Comparison of ENCODE assay signal across 34 cellular contexts in the genomic region with DNA sequence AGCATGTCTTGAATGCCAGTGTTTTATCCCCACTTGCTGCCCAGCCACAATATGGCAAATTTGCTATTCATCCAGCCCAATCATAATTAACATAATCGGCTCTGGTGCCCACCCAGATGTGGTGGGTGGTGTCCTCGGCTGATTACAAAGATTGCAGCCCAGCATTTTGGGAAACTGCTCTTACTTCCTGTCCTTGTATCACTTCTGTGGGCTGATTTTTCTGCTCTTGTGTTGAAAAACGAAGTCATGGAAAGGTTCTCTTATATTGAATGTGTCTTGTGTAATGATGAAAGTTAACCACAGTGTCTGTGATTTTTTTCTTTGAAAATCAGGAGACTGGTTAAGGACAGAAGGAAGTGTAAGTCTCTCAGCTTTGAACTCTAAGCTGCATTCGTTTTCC.
"Had no signal": no experiment of that assay in that cellular context is flagged by ENCODE, and none has a peak within 500 bp of the region (broad histone marks: within the 10 kb centered on the region; RNA-seq: fewer than 3 reads in every experiment).

No MANE protein-coding gene starts in this region.

- H3K27me3 ChIP-seq: ascending aorta, breast epithelium, cardiac muscle cell, dorsolateral prefrontal cortex had no signal

- H3K27me3 Mint-ChIP-seq: activated CD8-positive, alpha-beta memory T cell treated with anti-CD3 and anti-CD28 coated beads, Interleukin-2, amount 10 ng/mL, durations not matched to agents 7 days and 5 days had no signal

- H3K4me1 Mint-ChIP-seq: activated B cell treated with CpG ODN at 0.5 μM for 24 hours; activated CD8-positive, alpha-beta memory T cell treated with anti-CD3 and anti-CD28 coated beads, Interleukin-2, amount 10 ng/mL, durations not matched to agents 7 days and 5 days; activated naive CD4-positive, alpha-beta T cell treated with anti-CD3 and anti-CD28 coated beads, Interleukin-2, amount 50 U/mL, for 24 hours; activated naive CD8-positive, alpha-beta T cell treated with anti-CD3 and anti-CD28 coated beads for 36 hours; activated naive CD8-positive, alpha-beta T cell treated with anti-CD3 and anti-CD28 coated beads, Interleukin-2, amount 50 U/mL, for 24 hours; endodermal cell had no signal

- H3K9me3 Mint-ChIP-seq: activated CD4-positive, alpha-beta memory T cell treated with anti-CD3 and anti-CD28 coated beads for 36 hours; activated naive CD4-positive, alpha-beta T cell treated with anti-CD3 and anti-CD28 coated beads for 36 hours; activated naive CD4-positive, alpha-beta T cell treated with anti-CD3 and anti-CD28 coated beads, Interleukin-2, amount 50 U/mL, for 24 hours; activated naive CD8-positive, alpha-beta T cell treated with anti-CD3 and anti-CD28 coated beads for 36 hours; activated T-helper 1 cell treated with anti-CD3 and anti-CD28 coated beads, Interleukin-12 subunit alpha, Interleukin-12 subunit beta, Interleukin-2, Interleukin-4 antibody, amounts not matched to agents 30 ng/mL and 10 ng/mL and 1 ng/mL, durations not matched to agents 14 hours and 24 hours and 36 hours; activated T-helper 2 cell treated with anti-CD3 and anti-CD28 coated beads, Interferon-gamma antibody, Interleukin-2, Interleukin-4, amounts not matched to agents 10 μg/mL and 5 μg/mL and 100 μg/mL, durations not matched to agents 14 hours and 24 hours and 36 hours; endodermal cell; T-helper 2 cell treated with Interferon-gamma antibody and Interleukin-4, amounts not matched to agents 5 μg/mL and 100 μg/mL, for 36 hours had no signal

- H3K27ac Mint-ChIP-seq: activated B cell treated with CpG ODN at 0.5 μM for 24 hours; activated CD4-positive, alpha-beta memory T cell treated with anti-CD3 and anti-CD28 coated beads for 36 hours; activated CD8-positive, alpha-beta memory T cell treated with anti-CD3 and anti-CD28 coated beads, Interleukin-2, amount 10 ng/mL, durations not matched to agents 7 days and 5 days; activated CD8-positive, alpha-beta T cell treated with anti-CD3 and anti-CD28 coated beads, Interleukin-2, amount 10 ng/mL, durations not matched to agents 7 days and 5 days; activated naive CD4-positive, alpha-beta T cell treated with anti-CD3 and anti-CD28 coated beads for 36 hours; activated naive CD4-positive, alpha-beta T cell treated with anti-CD3 and anti-CD28 coated beads, Interleukin-2, amount 50 U/mL, for 24 hours; activated naive CD8-positive, alpha-beta T cell treated with anti-CD3 and anti-CD28 coated beads for 36 hours; activated naive CD8-positive, alpha-beta T cell treated with anti-CD3 and anti-CD28 coated beads, Interleukin-2, amount 50 U/mL, for 24 hours; activated T-helper 1 cell treated with anti-CD3 and anti-CD28 coated beads, Interleukin-12 subunit alpha, Interleukin-12 subunit beta, Interleukin-2, Interleukin-4 antibody, amounts not matched to agents 30 ng/mL and 10 ng/mL and 1 ng/mL, durations not matched to agents 14 hours and 24 hours and 36 hours; activated T-helper 2 cell treated with anti-CD3 and anti-CD28 coated beads, Interferon-gamma antibody, Interleukin-2, Interleukin-4, amounts not matched to agents 10 μg/mL and 5 μg/mL and 100 μg/mL, durations not matched to agents 14 hours and 24 hours and 36 hours; brain; dendritic cell treated with granulocyte-macrophage colony-stimulating factor and Interleukin-4, amounts not matched to agents 40 ng/mL and 50 ng/mL, for 4 days; endodermal cell; T-helper 2 cell treated with Interferon-gamma antibody and Interleukin-4, amounts not matched to agents 5 μg/mL and 100 μg/mL, for 36 hours had no signal

- H3K36me3 ChIP-seq: ascending aorta, breast epithelium, cardiac muscle cell, WERI-Rb-1 had no signal

- H3K27ac ChIP-seq: ascending aorta, breast epithelium, cardiac muscle cell, coronary artery, dorsolateral prefrontal cortex, WERI-Rb-1 had no signal

- H3K36me3 Mint-ChIP-seq: activated CD4-positive, alpha-beta memory T cell treated with anti-CD3 and anti-CD28 coated beads for 36 hours; activated CD8-positive, alpha-beta memory T cell treated with anti-CD3 and anti-CD28 coated beads, Interleukin-2, amount 10 ng/mL, durations not matched to agents 7 days and 5 days; activated naive CD4-positive, alpha-beta T cell treated with anti-CD3 and anti-CD28 coated beads, Interleukin-2, amount 50 U/mL, for 24 hours; activated naive CD8-positive, alpha-beta T cell treated with anti-CD3 and anti-CD28 coated beads for 36 hours; brain had no signal

- DNase-seq: activated B cell treated with CpG ODN at 0.5 μM for 24 hours; activated CD4-positive, alpha-beta memory T cell treated with anti-CD3 and anti-CD28 coated beads for 36 hours; activated CD4-positive, alpha-beta T cell treated with anti-CD3 and anti-CD28 coated beads for 48 hours; activated CD8-positive, alpha-beta memory T cell treated with anti-CD3 and anti-CD28 coated beads, Interleukin-2, amount 10 ng/mL, durations not matched to agents 7 days and 5 days; activated CD8-positive, alpha-beta memory T cell treated with anti-CD3 and anti-CD28 coated beads, Interleukin-2, amount 50 U/mL, for 4 hours; activated CD8-positive, alpha-beta T cell treated with anti-CD3 and anti-CD28 coated beads, Interleukin-2, amount 10 ng/mL, durations not matched to agents 7 days and 5 days; activated effector memory CD4-positive, alpha-beta T cell treated with anti-CD3 and anti-CD28 coated beads, Interleukin-2, amount 50 U/mL, for 16 hours; activated naive CD4-positive, alpha-beta T cell treated with anti-CD3 and anti-CD28 coated beads for 36 hours; activated naive CD8-positive, alpha-beta T cell treated with anti-CD3 and anti-CD28 coated beads for 36 hours; activated naive CD8-positive, alpha-beta T cell treated with anti-CD3 and anti-CD28 coated beads, Interleukin-2, amount 50 U/mL, for 24 hours; activated T-cell treated with anti-CD3 and anti-CD28 coated beads, Interleukin-2, amount 50 U/mL, for 1 hour; activated T-cell treated with anti-CD3 and anti-CD28 coated beads, Interleukin-2, amount 50 U/mL, for 48 hours; central memory CD4-positive, alpha-beta T cell; cerebellar nuclear complex; dorsolateral prefrontal cortex; effector memory CD4-positive, alpha-beta T cell; endodermal cell; foreskin fibroblast; head of caudate nucleus; hippocampal formation; T1000; WERI-Rb-1 had no signal

- ATAC-seq: activated CD4-positive, CD25-positive, alpha-beta regulatory T cell treated with anti-CD3 and anti-CD28 coated beads, Interleukin-2, amount 50 U/mL, for 24 hours; activated CD8-positive, alpha-beta memory T cell treated with anti-CD3 and anti-CD28 coated beads, Interleukin-2, amount 10 ng/mL, durations not matched to agents 7 days and 5 days; activated CD8-positive, alpha-beta T cell treated with anti-CD3 and anti-CD28 coated beads, Interleukin-2, amount 10 ng/mL, durations not matched to agents 7 days and 5 days; activated naive CD8-positive, alpha-beta T cell treated with anti-CD3 and anti-CD28 coated beads, Interleukin-2, amount 50 U/mL, for 24 hours; esophagus mucosa had no signal

- H3K4me3 ChIP-seq: ascending aorta, breast epithelium, cardiac muscle cell, coronary artery, dorsolateral prefrontal cortex had no signal

- H3K4me1 ChIP-seq: ascending aorta, breast epithelium had no signal

- H3K9me3 ChIP-seq: breast epithelium had no signal

- H3K4me3 Mint-ChIP-seq: activated B cell treated with CpG ODN at 0.5 μM for 24 hours; activated CD4-positive, alpha-beta memory T cell treated with anti-CD3 and anti-CD28 coated beads for 36 hours; activated CD8-positive, alpha-beta memory T cell treated with anti-CD3 and anti-CD28 coated beads, Interleukin-2, amount 10 ng/mL, durations not matched to agents 7 days and 5 days; activated CD8-positive, alpha-beta T cell treated with anti-CD3 and anti-CD28 coated beads, Interleukin-2, amount 10 ng/mL, durations not matched to agents 7 days and 5 days; activated naive CD4-positive, alpha-beta T cell treated with anti-CD3 and anti-CD28 coated beads for 36 hours; activated naive CD4-positive, alpha-beta T cell treated with anti-CD3 and anti-CD28 coated beads, Interleukin-2, amount 50 U/mL, for 24 hours; activated naive CD8-positive, alpha-beta T cell treated with anti-CD3 and anti-CD28 coated beads for 36 hours; activated naive CD8-positive, alpha-beta T cell treated with anti-CD3 and anti-CD28 coated beads, Interleukin-2, amount 50 U/mL, for 24 hours; activated T-helper 1 cell treated with anti-CD3 and anti-CD28 coated beads, Interleukin-12 subunit alpha, Interleukin-12 subunit beta, Interleukin-2, Interleukin-4 antibody, amounts not matched to agents 30 ng/mL and 10 ng/mL and 1 ng/mL, durations not matched to agents 14 hours and 24 hours and 36 hours; brain; dendritic cell treated with granulocyte-macrophage colony-stimulating factor and Interleukin-4, amounts not matched to agents 40 ng/mL and 50 ng/mL, for 4 days; endodermal cell; T-helper 2 cell treated with Interferon-gamma antibody and Interleukin-4, amounts not matched to agents 5 μg/mL and 100 μg/mL, for 36 hours had no signal
